Comparison of ENCODE assay signal across 11 cellular contexts in the genomic region with DNA sequence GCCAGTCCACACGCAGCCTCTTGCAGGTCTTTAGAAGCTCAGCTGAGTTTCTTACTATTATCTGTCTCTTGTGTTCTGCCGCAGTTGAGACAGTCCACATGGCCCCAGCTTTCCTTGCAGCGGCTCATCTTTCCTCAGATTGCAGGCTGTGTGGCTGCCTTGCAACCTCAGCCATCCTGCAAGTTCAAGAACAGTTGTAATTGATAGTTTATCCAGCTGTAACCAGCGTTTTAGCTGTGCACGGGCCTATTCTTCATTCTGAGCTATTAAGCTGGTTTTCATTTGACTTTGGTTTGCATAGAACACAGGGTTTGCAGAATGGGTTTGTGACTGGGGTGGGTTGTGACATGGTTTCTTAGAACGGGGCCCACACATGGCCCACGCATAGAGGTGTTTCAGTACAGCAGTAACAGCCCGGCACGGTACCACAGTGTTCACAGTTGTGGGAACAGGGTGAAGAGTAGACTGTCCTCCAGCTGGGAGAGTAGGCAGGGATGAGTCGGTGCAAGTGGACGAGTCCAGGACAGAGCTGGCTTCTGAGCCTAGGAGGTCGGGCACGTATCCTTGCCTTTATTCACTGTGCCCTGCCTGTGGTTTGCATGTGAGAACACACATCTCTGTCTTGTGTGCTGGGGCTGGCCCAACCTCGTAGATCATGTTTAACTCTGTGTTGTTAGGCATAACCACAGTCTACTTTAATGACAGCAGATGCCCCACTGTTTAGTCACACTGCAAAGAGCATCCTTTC.
DNase-seq lines count a peak whose midpoint lies in the region; ATAC-seq and TF ChIP-seq lines count a peak whose summit lies in the region.
"Had no signal": no experiment of that assay in that cellular context is flagged by ENCODE, and none has a peak within 500 bp of the region (broad histone marks: within the 10 kb centered on the region; RNA-seq: fewer than 3 reads in every experiment).

No MANE protein-coding gene starts in this region.

- H3K36me3 Mint-ChIP-seq in activated T-cell treated with anti-CD3 and anti-CD28 coated beads, Interleukin-2, amount 50 U/mL, for 4 hours (ENCODE audit: insufficient read depth): peaks cover 16% of the 10 kb centered on the region
- H3K36me3 Mint-ChIP-seq in type B pancreatic cell: peaks cover 25% of the 10 kb centered on the region
- peaks cover 11 to 40% of the 10 kb centered on the region in 2 donors for H3K36me3 Mint-ChIP-seq in stimulated activated naive B cell treated with anti-CD40 and anti-IgM and Interleukin-4, amounts not matched to agents 10 μg/mL and 1 μg/mL and 100 μg/mL, for 72 hours

- H3K4me1 Mint-ChIP-seq in activated T-cell treated with anti-CD3 and anti-CD28 coated beads, Interleukin-2, amount 50 U/mL, for 4 hours (ENCODE audit: low read depth): peaks cover 61% of the 10 kb centered on the region
- H3K4me1 Mint-ChIP-seq in type B pancreatic cell (ENCODE audit: unreplicated experiment): peaks cover 42% of the 10 kb centered on the region
- peaks cover 20 to 35% of the 10 kb centered on the region in 2 donors for H3K4me1 Mint-ChIP-seq in stimulated activated naive B cell treated with anti-CD40 and anti-IgM and Interleukin-4, amounts not matched to agents 10 μg/mL and 1 μg/mL and 100 μg/mL, for 72 hours

- no peaks in the 10 kb centered on the region for H3K27me3 Mint-ChIP-seq in activated T-cell treated with anti-CD3 and anti-CD28 coated beads, Interleukin-2, amount 50 U/mL, for 4 hours (ENCODE audit: low read depth)
- H3K27me3 Mint-ChIP-seq in type B pancreatic cell: no peaks in the 10 kb centered on the region
- no peaks in the 10 kb centered on the region for H3K27me3 Mint-ChIP-seq in stimulated activated naive B cell treated with anti-CD40 and anti-IgM and Interleukin-4, amounts not matched to agents 10 μg/mL and 1 μg/mL and 100 μg/mL, for 72 hours
- H3K27me3 Mint-ChIP-seq: naive B cell had no signal

- no peaks in the 10 kb centered on the region for H3K9me3 Mint-ChIP-seq in activated T-cell treated with anti-CD3 and anti-CD28 coated beads, Interleukin-2, amount 50 U/mL, for 4 hours
- H3K9me3 Mint-ChIP-seq in type B pancreatic cell: no peaks in the 10 kb centered on the region
- H3K9me3 Mint-ChIP-seq in stimulated activated naive B cell treated with anti-CD40 and anti-IgM and Interleukin-4, amounts not matched to agents 10 μg/mL and 1 μg/mL and 100 μg/mL, for 72 hours: no peaks in the 10 kb centered on the region
- H3K9me3 Mint-ChIP-seq: naive B cell had no signal

- TF ChIP-seq CTCF in type B pancreatic cell (conservative IDR thresholded peaks at IDR 0.05) (no peak), GM10248 (IDR thresholded peaks at IDR 0.05; ENCODE audit: control extremely low read depth, extremely low read depth, low read depth, missing control alignments) (no peak)

- peak; percentile 71 to 78 for ATAC-seq in activated T-cell treated with anti-CD3 and anti-CD28 coated beads, Interleukin-2, amount 50 U/mL, for 4 hours
- no peak for ATAC-seq in stimulated activated naive B cell treated with anti-CD40 and anti-IgM and Interleukin-4, amounts not matched to agents 10 μg/mL and 1 μg/mL and 100 μg/mL, for 72 hours (replicated peaks)

- no peak for DNase-seq in activated T-cell treated with anti-CD3 and anti-CD28 coated beads, Interleukin-2, amount 50 U/mL, for 4 hours
- DNase-seq in activated T-cell treated with anti-CD3 and anti-CD28 coated beads, Interleukin-2, amount 50 U/mL, for 1 hour: no peak
- DNase-seq in astrocyte of the hippocampus (ENCODE audit: low read depth, low spot score) (peak; percentile 28), left kidney (ENCODE audit: low read depth, low spot score) (peak; percentile 94), type B pancreatic cell (ENCODE audit: extremely low spot score, unreplicated experiment) (no peak), GM10248 (ENCODE audit: extremely low spot score) (no peak), NCI-H748 (lab: John Stamatoyannopoulos, UW; ENCODE audit: unreplicated experiment) (no peak)
- DNase-seq in stimulated activated naive B cell treated with anti-CD40 and anti-IgM and Interleukin-4, amounts not matched to agents 10 μg/mL and 1 μg/mL and 100 μg/mL, for 72 hours: no peak
- DNase-seq: naive B cell, OCI-M1, WERI-Rb-1 had no signal

- H3K4me3 Mint-ChIP-seq in activated T-cell treated with anti-CD3 and anti-CD28 coated beads, Interleukin-2, amount 50 U/mL, for 4 hours: peak overlapping the region; percentile 10
- peak overlapping the region; percentile 58 for H3K4me3 Mint-ChIP-seq in type B pancreatic cell
- no peak overlapping the region for H3K4me3 Mint-ChIP-seq in stimulated activated naive B cell treated with anti-CD40 and anti-IgM and Interleukin-4, amounts not matched to agents 10 μg/mL and 1 μg/mL and 100 μg/mL, for 72 hours
- H3K4me3 Mint-ChIP-seq: naive B cell had no signal

- H3K27ac Mint-ChIP-seq in type B pancreatic cell: peak overlapping the region; percentile 83
- no peak overlapping the region for H3K27ac Mint-ChIP-seq in stimulated activated naive B cell treated with anti-CD40 and anti-IgM and Interleukin-4, amounts not matched to agents 10 μg/mL and 1 μg/mL and 100 μg/mL, for 72 hours

- CTCF ChIA-PET in GM10248 (lab: Yijun Ruan, JAX): interaction anchor here (0.8 to 1.9 kb wide), 2 partner anchors 10 to 13 kb away, joined by 3 to 9 read pairs; no protein-coding TSS in a partner anchor

- POLR2A ChIA-PET in GM10248 (lab: Yijun Ruan, JAX): interaction anchor here (0.5 kb wide), 1 partner anchor 893 kb away, joined by 3 read pairs; no protein-coding TSS in a partner anchor

Comparison
In these comparisons a context has a peak if more than half of its experiments do, and no peak if none do; other contexts are left out.
1. ATAC-seq: peak in activated T-cell treated with anti-CD3 and anti-CD28 coated beads, Interleukin-2, amount 50 U/mL, for 4 hours (2 of 2); none in stimulated activated naive B cell treated with anti-CD40 and anti-IgM and Interleukin-4, amounts not matched to agents 10 μg/mL and 1 μg/mL and 100 μg/mL, for 72 hours (0 of 2).
2. DNase-seq: peak in astrocyte of the hippocampus (single experiment) and left kidney (single experiment); none in activated T-cell treated with anti-CD3 and anti-CD28 coated beads, Interleukin-2, amount 50 U/mL, for 4 hours (single experiment), activated T-cell treated with anti-CD3 and anti-CD28 coated beads, Interleukin-2, amount 50 U/mL, for 1 hour (single experiment), type B pancreatic cell (single experiment), GM10248 (single experiment), NCI-H748 (single experiment) and stimulated activated naive B cell treated with anti-CD40 and anti-IgM and Interleukin-4, amounts not matched to agents 10 μg/mL and 1 μg/mL and 100 μg/mL, for 72 hours (single experiment).
3. H3K4me3 Mint-ChIP-seq: peak in activated T-cell treated with anti-CD3 and anti-CD28 coated beads, Interleukin-2, amount 50 U/mL, for 4 hours (single experiment) and type B pancreatic cell (single experiment); none in stimulated activated naive B cell treated with anti-CD40 and anti-IgM and Interleukin-4, amounts not matched to agents 10 μg/mL and 1 μg/mL and 100 μg/mL, for 72 hours (0 of 2).